11 cellular contexts compared by ENCODE assay signal in the genomic region with DNA sequence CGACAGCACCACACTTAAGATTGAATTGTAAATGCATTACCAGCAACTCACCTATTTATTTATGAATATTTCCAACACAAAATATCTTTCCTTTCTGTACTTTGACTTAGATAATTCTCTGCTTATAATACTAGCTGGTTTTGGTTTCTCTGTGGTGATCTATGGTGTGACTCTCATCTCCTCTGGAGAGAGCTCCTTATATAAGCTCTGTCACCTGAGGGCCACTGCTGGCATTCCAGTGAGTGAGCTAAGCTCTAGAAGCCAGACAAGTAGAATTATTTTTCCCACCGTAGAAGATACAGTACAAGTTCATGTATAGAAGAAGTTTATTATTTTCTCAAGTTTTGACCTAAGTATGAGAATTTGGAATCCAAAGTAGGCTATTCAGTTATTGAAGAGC.
DNase-seq lines count a peak whose midpoint lies in the region; ATAC-seq and TF ChIP-seq lines count a peak whose summit lies in the region.
"Had no signal": no experiment of that assay in that cellular context is flagged by ENCODE, and none has a peak within 500 bp of the region (broad histone marks: within the 10 kb centered on the region; RNA-seq: fewer than 3 reads in every experiment).

No MANE protein-coding gene starts in this region.

- H3K36me3 Mint-ChIP-seq in activated CD8-positive, alpha-beta T cell treated with anti-CD3 and anti-CD28 coated beads for 36 hours (ENCODE audit: low read depth): peaks cover 42% of the 10 kb centered on the region
- H3K36me3 Mint-ChIP-seq in nephron progenitor cell (ENCODE audit: low read depth): peaks cover 9% of the 10 kb centered on the region

- DNase-seq in activated CD8-positive, alpha-beta T cell treated with anti-CD3 and anti-CD28 coated beads for 36 hours: peak; percentile 38
- DNase-seq in nephron progenitor cell: no peak
- DNase-seq in sciatic nerve (ENCODE audit: low spot score): no peak
- DNase-seq in omental fat pad (ENCODE audit: low spot score): no peak
- no peak for DNase-seq in hippocampal formation (lab: John Stamatoyannopoulos, UW)
- DNase-seq: activated gamma-delta T cell treated with Interleukin-2 at 50 U/mL for 16 hours; effector CD8-positive, alpha-beta T cell; stimulated activated CD4-positive, alpha-beta T cell treated with anti-CD3 and anti-CD28 coated beads, Interleukin-12 subunit alpha, Interleukin-12 subunit beta, amount 100 ng/mL, for 4 hours; T-helper 9 cell had no signal

- ATAC-seq in GM18909 (IDR thresholded peaks at IDR 0.05; ENCODE audit: poor library complexity, unreplicated experiment): peak; percentile 36
- peak; percentile 30 for ATAC-seq in HG02678 (IDR thresholded peaks at IDR 0.05; ENCODE audit: unreplicated experiment)
- ATAC-seq in activated CD8-positive, alpha-beta T cell treated with anti-CD3 and anti-CD28 coated beads for 36 hours: peak; percentile 31
- no peak for ATAC-seq in sciatic nerve
- no peak for ATAC-seq in omental fat pad (ENCODE audit: low FRiP score)

- CTCF ChIA-PET in activated CD8-positive, alpha-beta T cell treated with anti-CD3 and anti-CD28 coated beads for 36 hours (lab: Charles Lee): interaction anchor here (0.6 to 1.3 kb wide), 5 partner anchors 10 to 110 kb away, joined by 3 read pairs; no protein-coding TSS in a partner anchor

- no peak overlapping the region for H3K4me3 Mint-ChIP-seq in activated CD8-positive, alpha-beta T cell treated with anti-CD3 and anti-CD28 coated beads for 36 hours
- H3K4me3 Mint-ChIP-seq in nephron progenitor cell: no peak overlapping the region

- TF ChIP-seq CTCF in activated CD8-positive, alpha-beta T cell treated with anti-CD3 and anti-CD28 coated beads for 36 hours (IDR thresholded peaks at IDR 0.05): no peak
- TF ChIP-seq CTCF in nephron progenitor cell (IDR thresholded peaks at IDR 0.05) (no peak), omental fat pad (IDR thresholded peaks at IDR 0.05) (no peak)

- peaks cover 82% of the 10 kb centered on the region for H3K4me1 Mint-ChIP-seq in activated CD8-positive, alpha-beta T cell treated with anti-CD3 and anti-CD28 coated beads for 36 hours (ENCODE audit: low read depth)
- H3K4me1 Mint-ChIP-seq in nephron progenitor cell: peaks cover 10% of the 10 kb centered on the region

- peaks cover 2% of the 10 kb centered on the region for H3K9me3 Mint-ChIP-seq in activated CD8-positive, alpha-beta T cell treated with anti-CD3 and anti-CD28 coated beads for 36 hours
- no peaks in the 10 kb centered on the region for H3K9me3 Mint-ChIP-seq in nephron progenitor cell

- H3K27me3 Mint-ChIP-seq in activated CD8-positive, alpha-beta T cell treated with anti-CD3 and anti-CD28 coated beads for 36 hours: no peaks in the 10 kb centered on the region
- H3K27me3 Mint-ChIP-seq in nephron progenitor cell (ENCODE audit: low read depth, poor library complexity): peaks cover 4% of the 10 kb centered on the region

- H3K27ac Mint-ChIP-seq in activated CD8-positive, alpha-beta T cell treated with anti-CD3 and anti-CD28 coated beads for 36 hours: peak overlapping the region; percentile 99
- H3K27ac Mint-ChIP-seq in nephron progenitor cell: peak overlapping the region; percentile 36

- POLR2A ChIA-PET in activated CD8-positive, alpha-beta T cell treated with anti-CD3 and anti-CD28 coated beads for 36 hours (lab: Charles Lee): interaction anchor here (0.9 to 1.2 kb wide), 3 partner anchors 10 to 111 kb away, joined by 3 to 4 read pairs (median 3); a partner anchor contains a TSS

- intact Hi-C loops in activated CD8-positive, alpha-beta T cell treated with anti-CD3 and anti-CD28 coated beads for 36 hours (cut with micrococcal nuclease): no loop called here
- intact Hi-C loops in sciatic nerve (cut with DNase I): no loop called here

Comparison
In these comparisons a context has a peak if more than half of its experiments do, and no peak if none do; other contexts are left out.
1. ATAC-seq: peak in GM18909 (single experiment), HG02678 (single experiment) and activated CD8-positive, alpha-beta T cell treated with anti-CD3 and anti-CD28 coated beads for 36 hours (single experiment); none in sciatic nerve (single experiment) and omental fat pad (single experiment).